In the genomic region with DNA sequence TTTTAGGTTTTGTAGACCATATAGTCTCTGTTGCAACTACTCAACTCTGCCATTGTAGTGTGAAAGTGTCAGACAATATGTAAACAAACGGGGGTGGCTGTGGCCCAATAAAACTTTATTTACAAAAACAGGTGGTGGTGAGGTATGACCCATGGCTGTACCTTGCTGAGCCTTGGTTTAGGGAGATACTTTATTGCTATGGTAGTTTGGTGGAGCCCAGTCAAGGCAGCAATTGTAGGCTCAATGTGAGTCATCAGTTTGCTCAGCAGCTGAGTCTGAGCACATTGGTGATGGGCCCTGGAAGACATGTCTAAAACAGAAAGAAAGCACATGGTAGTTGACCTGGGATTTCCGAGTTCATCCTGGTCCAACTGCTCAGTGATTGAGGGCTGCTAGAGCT, we compare ENCODE assay signal across 1 cellular context.
TF ChIP-seq lines count a peak whose summit lies in the region.

No MANE protein-coding gene starts in this region.

TF ChIP-seq in HepG2, 621 proteins besides CTCF, POLR2A, EP300 and RAD21 (continued from another document):
- TF ChIP-seq, protein P1, sequence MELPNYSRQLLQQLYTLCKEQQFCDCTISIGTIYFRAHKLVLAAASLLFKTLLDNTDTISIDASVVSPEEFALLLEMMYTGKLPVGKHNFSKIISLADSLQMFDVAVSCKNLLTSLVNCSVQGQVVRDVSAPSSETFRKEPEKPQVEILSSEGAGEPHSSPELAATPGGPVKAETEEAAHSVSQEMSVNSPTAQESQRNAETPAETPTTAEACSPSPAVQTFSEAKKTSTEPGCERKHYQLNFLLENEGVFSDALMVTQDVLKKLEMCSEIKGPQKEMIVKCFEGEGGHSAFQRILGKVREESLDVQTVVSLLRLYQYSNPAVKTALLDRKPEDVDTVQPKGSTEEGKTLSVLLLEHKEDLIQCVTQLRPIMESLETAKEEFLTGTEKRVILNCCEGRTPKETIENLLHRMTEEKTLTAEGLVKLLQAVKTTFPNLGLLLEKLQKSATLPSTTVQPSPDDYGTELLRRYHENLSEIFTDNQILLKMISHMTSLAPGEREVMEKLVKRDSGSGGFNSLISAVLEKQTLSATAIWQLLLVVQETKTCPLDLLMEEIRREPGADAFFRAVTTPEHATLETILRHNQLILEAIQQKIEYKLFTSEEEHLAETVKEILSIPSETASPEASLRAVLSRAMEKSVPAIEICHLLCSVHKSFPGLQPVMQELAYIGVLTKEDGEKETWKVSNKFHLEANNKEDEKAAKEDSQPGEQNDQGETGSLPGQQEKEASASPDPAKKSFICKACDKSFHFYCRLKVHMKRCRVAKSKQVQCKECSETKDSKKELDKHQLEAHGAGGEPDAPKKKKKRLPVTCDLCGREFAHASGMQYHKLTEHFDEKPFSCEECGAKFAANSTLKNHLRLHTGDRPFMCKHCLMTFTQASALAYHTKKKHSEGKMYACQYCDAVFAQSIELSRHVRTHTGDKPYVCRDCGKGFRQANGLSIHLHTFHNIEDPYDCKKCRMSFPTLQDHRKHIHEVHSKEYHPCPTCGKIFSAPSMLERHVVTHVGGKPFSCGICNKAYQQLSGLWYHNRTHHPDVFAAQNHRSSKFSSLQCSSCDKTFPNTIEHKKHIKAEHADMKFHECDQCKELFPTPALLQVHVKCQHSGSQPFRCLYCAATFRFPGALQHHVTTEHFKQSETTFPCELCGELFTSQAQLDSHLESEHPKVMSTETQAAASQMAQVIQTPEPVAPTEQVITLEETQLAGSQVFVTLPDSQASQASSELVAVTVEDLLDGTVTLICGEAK (IDR thresholded peaks at IDR 0.05) = no peak
- TF ChIP-seq, protein P1 (CRISPR knock-in tag; IDR thresholded peaks at IDR 0.05) = peak; percentile 82
